ENCODE assay signal across 8 cellular contexts in the genomic region with DNA sequence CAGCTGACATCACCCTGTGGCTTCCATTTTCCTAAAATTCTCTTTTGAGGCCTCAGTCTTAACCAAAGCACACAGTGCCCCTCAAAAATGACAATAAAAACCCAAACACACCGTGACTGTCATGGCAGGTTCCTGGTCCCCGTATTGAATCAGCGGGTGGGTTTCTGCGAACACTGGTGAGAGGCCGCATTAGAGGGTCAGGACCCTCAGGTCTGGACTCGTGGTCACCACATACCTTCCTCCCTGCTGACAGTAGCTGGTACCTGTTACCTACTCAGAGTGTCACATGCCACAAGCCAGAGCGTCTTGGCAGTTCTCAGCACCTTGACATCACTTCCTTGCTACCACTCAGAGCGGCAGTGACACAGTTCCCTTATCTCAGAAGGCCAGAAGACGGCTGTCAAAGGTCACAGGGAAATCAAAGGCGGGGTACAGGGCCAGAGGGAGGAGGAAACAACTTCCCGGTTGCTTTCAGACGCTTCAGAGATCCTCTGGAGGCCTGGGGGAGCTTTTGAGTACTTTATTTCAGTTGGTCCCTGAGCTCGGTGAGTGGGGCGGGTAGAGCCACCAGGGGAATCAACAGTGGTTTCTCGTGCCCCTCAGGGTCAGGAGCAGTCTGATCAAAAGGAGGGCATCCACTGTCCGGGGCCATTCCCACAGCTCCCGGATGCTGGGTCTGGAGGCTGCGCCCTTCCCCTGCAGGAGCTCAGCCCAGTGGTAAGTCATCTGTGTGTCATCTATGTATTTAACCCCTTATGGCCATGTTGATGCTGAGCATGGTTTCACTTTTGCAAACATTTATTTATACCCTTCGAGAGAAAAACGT. TPM values are rescaled to one million over a fixed set of nuclear protein-coding genes. Genes with fewer than 3 reads are reported as not detected.
DNase-seq lines count a peak whose midpoint lies in the region; ATAC-seq and TF ChIP-seq lines count a peak whose summit lies in the region.

TSS of gene CCR5AS (minus strand) at position 281 of the 826 bp plus-strand sequence.
TSS of gene CCRL2 (plus strand) at position 474 of the 826 bp plus-strand sequence. CDS start 821 bp downstream, outside the sequence.

- peaks cover 0 to 4% (median 0%) of the 10 kb centered on the region in 7 donors for H3K9me3 Mint-ChIP-seq in CD4-positive, CD25-positive, alpha-beta regulatory T cell

- H3K4me3 Mint-ChIP-seq in CD4-positive, CD25-positive, alpha-beta regulatory T cell, result peak within 1 kb of the TSS; percentile 88 to 96 (median 90)

- 64% methylated on average over 20 of the region's 20 CpGs for WGBS in prostate gland

- H3K27ac ChIP-seq in CD4-positive, CD25-positive, alpha-beta regulatory T cell (ENCODE audit: insufficient read depth, low read length, poor library complexity, severe bottlenecking), result peak within 1 kb of the TSS; percentile 67
- H3K27ac ChIP-seq in prostate gland, result peak within 1 kb of the TSS in 1 of 2 donors; percentile 61

- peak within 1 kb of the TSS; percentile 79 for H3K4me3 ChIP-seq in CD4-positive, CD25-positive, alpha-beta regulatory T cell (ENCODE audit: low read depth, low read length)
- H3K4me3 ChIP-seq in MG63 (0 out of 2 replicates have a peak within 1 kb of the TSS, but pooled peaks have one; percentile 4), prostate gland (no peak within 1 kb of the TSS)

- H3K36me3 ChIP-seq in CD4-positive, CD25-positive, alpha-beta regulatory T cell (ENCODE audit: control insufficient read depth, insufficient read depth, low read length), result no peaks in the 10 kb centered on the region
- H3K36me3 ChIP-seq in MG63 (no peaks in the 10 kb centered on the region), prostate gland (no peaks in the 10 kb centered on the region)

- no peaks in the 10 kb centered on the region for H3K36me3 Mint-ChIP-seq in CD4-positive, CD25-positive, alpha-beta regulatory T cell

- H3K9me3 ChIP-seq in CD4-positive, CD25-positive, alpha-beta regulatory T cell (ENCODE audit: control insufficient read depth in 2 of 2, low read length in 2 of 2), result no peaks in the 10 kb centered on the region
- H3K9me3 ChIP-seq in MG63 (no peaks in the 10 kb centered on the region), prostate gland (no peaks in the 10 kb centered on the region)

- H3K4me1 Mint-ChIP-seq in CD4-positive, CD25-positive, alpha-beta regulatory T cell, result peaks cover 17 to 38% (median 19%) of the 10 kb centered on the region in 4 donors

- no peak for TF ChIP-seq CTCF in prostate gland (IDR thresholded peaks at IDR 0.05)

- TF ChIP-seq POLR2A in prostate gland (IDR thresholded peaks at IDR 0.05), result peak; percentile 24

- peak; percentile 79 to 84 for ATAC-seq in CD4-positive, CD25-positive, alpha-beta regulatory T cell (ENCODE audit: low read depth in 2 of 2)
- no peak for ATAC-seq in HG03108 (IDR thresholded peaks at IDR 0.05; ENCODE audit: unreplicated experiment)

- intact Hi-C loops in prostate gland (cut with DNase I), result no loop called here

- H3K27me3 Mint-ChIP-seq in CD4-positive, CD25-positive, alpha-beta regulatory T cell, result peaks cover 19% of the 10 kb centered on the region

- H3K27me3 ChIP-seq in CD4-positive, CD25-positive, alpha-beta regulatory T cell (ENCODE audit: control insufficient read depth, insufficient read depth, low read length), result no peaks in the 10 kb centered on the region
- H3K27me3 ChIP-seq in MG63 (no peaks in the 10 kb centered on the region), prostate gland (replicated peaks; ENCODE audit: insufficient read depth) (no peaks in the 10 kb centered on the region)

- DNase-seq in CD4-positive, CD25-positive, alpha-beta regulatory T cell, result peak in 2 of 3 donors; percentile 49 to 87
- peak; percentile 54 for DNase-seq in MG63
- DNase-seq in activated T-cell treated with anti-CD3 and anti-CD28 coated beads for 1 hour (ENCODE audit: low read depth), result peak; percentile 5
- peak; percentile 51 for DNase-seq in globus pallidus (ENCODE audit: low spot score)
- no peak for DNase-seq in prostate gland (ENCODE audit: low spot score)
- no peak for DNase-seq in iPS-NIHi11 (ENCODE audit: low spot score)
- DNase-seq in COLO829 (ENCODE audit: low spot score), result no peak

- peak within 1 kb of the TSS; percentile 90 to 97 (median 94) for H3K27ac Mint-ChIP-seq in CD4-positive, CD25-positive, alpha-beta regulatory T cell

- H3K4me1 ChIP-seq in CD4-positive, CD25-positive, alpha-beta regulatory T cell (ENCODE audit: control insufficient read depth, insufficient read depth, low read length, poor library complexity, severe bottlenecking), result peaks cover 17% of the 10 kb centered on the region
- peaks cover 2% of the 10 kb centered on the region for H3K4me1 ChIP-seq in prostate gland (replicated peaks)

RNA-seq across cellular contexts. Expression of gene CCRL2, which starts in this region (rescaled TPM):
- 10.6 TPM for total RNA-seq in CD4-positive, CD25-positive, alpha-beta regulatory T cell
- 1 to 10 TPM; 1.4 to 2.2 (median 1.9) TPM for polyA plus RNA-seq in CD4-positive, CD25-positive, alpha-beta regulatory T cell
- total RNA-seq in MG63 (2014; rRNA removed; shearing (Covaris generic); ENCODE audit: low replicate concordance), result not detected in 2 replicates
- under 1 TPM; 0.09 to 0.45 TPM for total RNA-seq in prostate gland

Comparison
In these comparisons a context has a peak if more than half of its experiments do, and no peak if none do; other contexts are left out.
1. DNase-seq: peak in CD4-positive, CD25-positive, alpha-beta regulatory T cell (2 of 3), MG63 (single experiment), activated T-cell treated with anti-CD3 and anti-CD28 coated beads for 1 hour (single experiment) and globus pallidus (single experiment); none in prostate gland (single experiment), iPS-NIHi11 (single experiment) and COLO829 (single experiment).
2. H3K4me3 ChIP-seq: peak in CD4-positive, CD25-positive, alpha-beta regulatory T cell (single experiment) and MG63 (single experiment); none in prostate gland (0 of 2).